In genomic region chr9:126371007-126371870, GRCh38 we compare ENCODE assay signal across 2 cellular contexts.
A peak's percentile ranks its signal among the peaks of the same experiment; 100 is the strongest.
TF ChIP-seq lines count a peak whose summit lies in the region.

No MANE protein-coding gene starts in this region.

TF ChIP-seq in HepG2, 621 proteins besides CTCF, POLR2A, EP300 and RAD21 (continued from another document and continues in another):
- TF ChIP-seq ZNF446 (CRISPR knock-in tag; IDR thresholded peaks at IDR 0.05), result no peak
- TF ChIP-seq, protein P1, sequence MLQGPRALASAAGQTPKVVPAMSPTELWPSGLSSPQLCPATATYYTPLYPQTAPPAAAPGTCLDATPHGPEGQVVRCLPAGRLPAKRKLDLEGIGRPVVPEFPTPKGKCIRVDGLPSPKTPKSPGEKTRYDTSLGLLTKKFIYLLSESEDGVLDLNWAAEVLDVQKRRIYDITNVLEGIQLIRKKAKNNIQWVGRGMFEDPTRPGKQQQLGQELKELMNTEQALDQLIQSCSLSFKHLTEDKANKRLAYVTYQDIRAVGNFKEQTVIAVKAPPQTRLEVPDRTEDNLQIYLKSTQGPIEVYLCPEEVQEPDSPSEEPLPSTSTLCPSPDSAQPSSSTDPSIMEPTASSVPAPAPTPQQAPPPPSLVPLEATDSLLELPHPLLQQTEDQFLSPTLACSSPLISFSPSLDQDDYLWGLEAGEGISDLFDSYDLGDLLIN (CRISPR knock-in tag; IDR thresholded peaks at IDR 0.05; ENCODE audit: borderline replicate concordance), result no peak
- TF ChIP-seq CHD4 (IDR thresholded peaks at IDR 0.05; ENCODE audit: borderline replicate concordance, low read length), result no peak
- TF ChIP-seq TFAP4 (IDR thresholded peaks at IDR 0.05; ENCODE audit: borderline replicate concordance, low read depth), result peak; percentile 90
- 0 out of 2 replicates have a peak, but pooled peaks have one; percentile 37 for TF ChIP-seq ZNF614 (CRISPR knock-in tag; IDR thresholded peaks at IDR 0.05; ENCODE audit: borderline replicate concordance)
- TF ChIP-seq THYN1 (CRISPR knock-in tag; IDR thresholded peaks at IDR 0.05; ENCODE audit: borderline replicate concordance, low read depth), result no peak
- peak; percentile 46; the same call in 1 of the 2 replicates for TF ChIP-seq SAP130 (CRISPR knock-in tag; IDR thresholded peaks at IDR 0.05; ENCODE audit: low read depth)
- TF ChIP-seq, protein P2, sequence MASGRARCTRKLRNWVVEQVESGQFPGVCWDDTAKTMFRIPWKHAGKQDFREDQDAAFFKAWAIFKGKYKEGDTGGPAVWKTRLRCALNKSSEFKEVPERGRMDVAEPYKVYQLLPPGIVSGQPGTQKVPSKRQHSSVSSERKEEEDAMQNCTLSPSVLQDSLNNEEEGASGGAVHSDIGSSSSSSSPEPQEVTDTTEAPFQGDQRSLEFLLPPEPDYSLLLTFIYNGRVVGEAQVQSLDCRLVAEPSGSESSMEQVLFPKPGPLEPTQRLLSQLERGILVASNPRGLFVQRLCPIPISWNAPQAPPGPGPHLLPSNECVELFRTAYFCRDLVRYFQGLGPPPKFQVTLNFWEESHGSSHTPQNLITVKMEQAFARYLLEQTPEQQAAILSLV (CRISPR knock-in tag; IDR thresholded peaks at IDR 0.05; ENCODE audit: borderline replicate concordance), result no peak
- no peak for TF ChIP-seq MAZ (IDR thresholded peaks at IDR 0.05; ENCODE audit: borderline replicate concordance, low read depth, low read length)
- no peak for TF ChIP-seq MAZ (CRISPR knock-in tag; IDR thresholded peaks at IDR 0.05; ENCODE audit: low read depth)
- no peak for TF ChIP-seq ZNF160 (CRISPR knock-in tag; IDR thresholded peaks at IDR 0.05)
- TF ChIP-seq, protein P3, sequence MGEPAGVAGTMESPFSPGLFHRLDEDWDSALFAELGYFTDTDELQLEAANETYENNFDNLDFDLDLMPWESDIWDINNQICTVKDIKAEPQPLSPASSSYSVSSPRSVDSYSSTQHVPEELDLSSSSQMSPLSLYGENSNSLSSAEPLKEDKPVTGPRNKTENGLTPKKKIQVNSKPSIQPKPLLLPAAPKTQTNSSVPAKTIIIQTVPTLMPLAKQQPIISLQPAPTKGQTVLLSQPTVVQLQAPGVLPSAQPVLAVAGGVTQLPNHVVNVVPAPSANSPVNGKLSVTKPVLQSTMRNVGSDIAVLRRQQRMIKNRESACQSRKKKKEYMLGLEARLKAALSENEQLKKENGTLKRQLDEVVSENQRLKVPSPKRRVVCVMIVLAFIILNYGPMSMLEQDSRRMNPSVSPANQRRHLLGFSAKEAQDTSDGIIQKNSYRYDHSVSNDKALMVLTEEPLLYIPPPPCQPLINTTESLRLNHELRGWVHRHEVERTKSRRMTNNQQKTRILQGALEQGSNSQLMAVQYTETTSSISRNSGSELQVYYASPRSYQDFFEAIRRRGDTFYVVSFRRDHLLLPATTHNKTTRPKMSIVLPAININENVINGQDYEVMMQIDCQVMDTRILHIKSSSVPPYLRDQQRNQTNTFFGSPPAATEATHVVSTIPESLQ (CRISPR knock-in tag; conservative IDR thresholded peaks at IDR 0.05), result no peak
- TF ChIP-seq SIX4 (CRISPR knock-in tag; IDR thresholded peaks at IDR 0.05), result no peak
- TF ChIP-seq, protein P4, sequence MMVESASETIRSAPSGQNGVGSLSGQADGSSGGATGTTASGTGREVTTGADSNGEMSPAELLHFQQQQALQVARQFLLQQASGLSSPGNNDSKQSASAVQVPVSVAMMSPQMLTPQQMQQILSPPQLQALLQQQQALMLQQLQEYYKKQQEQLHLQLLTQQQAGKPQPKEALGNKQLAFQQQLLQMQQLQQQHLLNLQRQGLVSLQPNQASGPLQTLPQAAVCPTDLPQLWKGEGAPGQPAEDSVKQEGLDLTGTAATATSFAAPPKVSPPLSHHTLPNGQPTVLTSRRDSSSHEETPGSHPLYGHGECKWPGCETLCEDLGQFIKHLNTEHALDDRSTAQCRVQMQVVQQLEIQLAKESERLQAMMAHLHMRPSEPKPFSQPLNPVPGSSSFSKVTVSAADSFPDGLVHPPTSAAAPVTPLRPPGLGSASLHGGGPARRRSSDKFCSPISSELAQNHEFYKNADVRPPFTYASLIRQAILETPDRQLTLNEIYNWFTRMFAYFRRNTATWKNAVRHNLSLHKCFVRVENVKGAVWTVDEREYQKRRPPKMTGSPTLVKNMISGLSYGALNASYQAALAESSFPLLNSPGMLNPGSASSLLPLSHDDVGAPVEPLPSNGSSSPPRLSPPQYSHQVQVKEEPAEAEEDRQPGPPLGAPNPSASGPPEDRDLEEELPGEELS (CRISPR knock-in tag; IDR thresholded peaks at IDR 0.05), result peak; percentile 79
- TF ChIP-seq ZSCAN20 (CRISPR knock-in tag; IDR thresholded peaks at IDR 0.05; ENCODE audit: borderline replicate concordance), result no peak
- TF ChIP-seq XRCC5 (optimal IDR thresholded peaks at IDR 0.05; ENCODE audit: low read length), result peak; percentile 23
- no peak for TF ChIP-seq ZKSCAN8 (CRISPR knock-in tag; IDR thresholded peaks at IDR 0.05; ENCODE audit: borderline replicate concordance)
- TF ChIP-seq, protein P5, sequence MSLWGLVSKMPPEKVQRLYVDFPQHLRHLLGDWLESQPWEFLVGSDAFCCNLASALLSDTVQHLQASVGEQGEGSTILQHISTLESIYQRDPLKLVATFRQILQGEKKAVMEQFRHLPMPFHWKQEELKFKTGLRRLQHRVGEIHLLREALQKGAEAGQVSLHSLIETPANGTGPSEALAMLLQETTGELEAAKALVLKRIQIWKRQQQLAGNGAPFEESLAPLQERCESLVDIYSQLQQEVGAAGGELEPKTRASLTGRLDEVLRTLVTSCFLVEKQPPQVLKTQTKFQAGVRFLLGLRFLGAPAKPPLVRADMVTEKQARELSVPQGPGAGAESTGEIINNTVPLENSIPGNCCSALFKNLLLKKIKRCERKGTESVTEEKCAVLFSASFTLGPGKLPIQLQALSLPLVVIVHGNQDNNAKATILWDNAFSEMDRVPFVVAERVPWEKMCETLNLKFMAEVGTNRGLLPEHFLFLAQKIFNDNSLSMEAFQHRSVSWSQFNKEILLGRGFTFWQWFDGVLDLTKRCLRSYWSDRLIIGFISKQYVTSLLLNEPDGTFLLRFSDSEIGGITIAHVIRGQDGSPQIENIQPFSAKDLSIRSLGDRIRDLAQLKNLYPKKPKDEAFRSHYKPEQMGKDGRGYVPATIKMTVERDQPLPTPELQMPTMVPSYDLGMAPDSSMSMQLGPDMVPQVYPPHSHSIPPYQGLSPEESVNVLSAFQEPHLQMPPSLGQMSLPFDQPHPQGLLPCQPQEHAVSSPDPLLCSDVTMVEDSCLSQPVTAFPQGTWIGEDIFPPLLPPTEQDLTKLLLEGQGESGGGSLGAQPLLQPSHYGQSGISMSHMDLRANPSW (CRISPR knock-in tag; IDR thresholded peaks at IDR 0.05; ENCODE audit: borderline replicate concordance), result no peak
- TF ChIP-seq HNF4A (CRISPR knock-in tag; IDR thresholded peaks at IDR 0.05), result peak; percentile 49
- TF ChIP-seq FOXA3 (CRISPR knock-in tag; IDR thresholded peaks at IDR 0.05), result peak; percentile 83

TF ChIP-seq in SK-N-SH, 30 proteins besides CTCF, POLR2A, EP300 and RAD21 (continued from another document):
- no peak for TF ChIP-seq IRF3 (IDR thresholded peaks at IDR 0.05; ENCODE audit: low read depth, low read length)
- no peak for TF ChIP-seq RCOR1 (IDR thresholded peaks at IDR 0.05; ENCODE audit: low read length)
- TF ChIP-seq TCF12 (IDR thresholded peaks at IDR 0.05), result no peak
TF ChIP-seq in SK-N-SH: peak in this region for 0.
